ENCODE assay signal across 6 cellular contexts in the genomic region with DNA sequence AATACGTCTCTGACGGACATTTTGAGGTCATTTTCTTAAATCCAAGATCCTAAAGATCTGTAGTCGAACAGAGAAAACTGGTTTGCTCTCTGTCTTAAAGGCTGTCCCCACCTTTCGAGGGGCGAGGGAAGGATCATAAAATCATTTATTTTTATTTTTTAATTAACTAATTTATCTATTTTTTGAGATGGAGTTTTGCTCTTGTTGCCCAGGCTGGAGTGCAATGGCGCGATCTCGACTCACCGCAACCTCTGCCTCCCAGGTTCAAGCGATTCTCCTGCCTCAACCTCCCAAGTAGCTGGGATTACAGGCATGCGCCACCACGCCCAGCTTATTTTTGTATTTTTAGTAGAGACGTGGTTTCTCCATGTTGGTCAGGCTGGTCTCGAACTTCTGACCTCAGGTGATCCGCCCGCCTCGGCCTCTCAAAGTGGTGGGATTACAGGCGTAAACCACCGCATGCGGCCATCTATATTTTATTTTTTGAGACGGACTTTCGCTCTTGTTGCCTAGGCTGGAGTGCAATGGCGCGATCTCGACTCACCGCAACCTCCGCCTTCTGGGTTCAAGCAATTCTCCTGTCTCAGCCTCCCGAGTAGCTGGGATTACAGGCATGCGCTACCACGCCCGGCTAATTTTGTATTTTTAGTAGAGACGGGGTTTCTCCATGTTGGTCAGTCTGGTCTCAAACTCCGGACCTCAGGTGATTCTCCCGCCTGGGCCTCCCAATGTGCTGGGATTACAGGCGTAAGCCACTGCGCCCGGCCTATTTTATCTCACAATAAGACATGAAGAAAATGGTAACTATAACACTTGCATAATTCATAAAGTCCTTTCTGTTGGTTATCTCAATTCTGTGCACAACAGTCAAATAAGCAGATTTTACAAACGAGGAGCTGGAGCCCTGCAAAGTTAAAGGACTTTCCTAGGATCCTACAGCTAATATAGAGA. TPM values are rescaled to one million over a fixed set of nuclear protein-coding genes. Genes with fewer than 3 reads are reported as not detected.
A peak's percentile ranks its signal among the peaks of the same experiment; 100 is the strongest.
DNase-seq lines count a peak whose midpoint lies in the region; ATAC-seq and TF ChIP-seq lines count a peak whose summit lies in the region.
"Not testable (repeated sequence)": the region's sequence is repeated elsewhere in the genome, so short reads cannot be mapped to it uniquely, and the experiment has no call there.

No MANE protein-coding gene starts in this region.

- CTCF ChIA-PET in RWPE1 (lab: Yijun Ruan, JAX), result interaction anchor here (0.6 to 1.1 kb wide), 2 partner anchors 18 to 39 kb away, joined by 4 read pairs; no protein-coding TSS in a partner anchor
- CTCF ChIA-PET in naive thymus-derived CD4-positive, alpha-beta T cell (lab: Charles Lee), result interaction anchor here (1.0 to 10.2 kb wide), 6 partner anchors 13 to 100 kb away, joined by 3 to 304 read pairs (median 4); a partner anchor contains a TSS

- POLR2A ChIA-PET in RWPE1 (lab: Yijun Ruan, JAX; ENCODE audit: low non-redundant PET), result interaction anchor here (0.8 to 1.3 kb wide), 2 partner anchors 28 to 100 kb away, joined by 3 to 12 read pairs; a partner anchor contains a TSS
- POLR2A ChIA-PET in naive thymus-derived CD4-positive, alpha-beta T cell (lab: Charles Lee), result interaction anchor here (0.6 to 17.4 kb wide), 21 partner anchors 10 to 753 kb away, joined by 3 to 499 read pairs (median 5); a partner anchor contains a TSS

- H3K4me1 Mint-ChIP-seq in naive thymus-derived CD4-positive, alpha-beta T cell, result peaks cover 33 to 63% (median 52%) of the 10 kb centered on the region in 7 donors

- H3K4me1 ChIP-seq in DND-41 (ENCODE audit: insufficient read depth, low read length), result peaks cover 43% of the 10 kb centered on the region
- H3K4me1 ChIP-seq in naive thymus-derived CD4-positive, alpha-beta T cell (ENCODE audit: control insufficient read depth in 2 of 2, insufficient read depth in 2 of 2, low read length in 2 of 2), result peaks cover 26 to 30% of the 10 kb centered on the region in 2 donors

- H3K27me3 Mint-ChIP-seq in naive thymus-derived CD4-positive, alpha-beta T cell, result not testable (repeated sequence)

- peak overlapping the region; percentile 55 to 99; a peak in 3 of 4 replicates for H3K4me3 ChIP-seq in DND-41 (ENCODE audit: low read depth in 1 of 2, low read length in 2 of 2)
- H3K4me3 ChIP-seq in astrocyte of the cerebellum (ENCODE audit: low read depth, low read length), result peak overlapping the region; percentile 35
- H3K4me3 ChIP-seq in foreskin fibroblast (ENCODE audit: low read depth in 1 of 2, low read length in 2 of 2), result peak overlapping the region; percentile 40 to 72
- peak overlapping the region; percentile 70 for H3K4me3 ChIP-seq in naive thymus-derived CD4-positive, alpha-beta T cell (ENCODE audit: low read length)

- H3K9me3 ChIP-seq in DND-41 (ENCODE audit: insufficient read depth, low read length, severe bottlenecking); naive thymus-derived CD4-positive, alpha-beta T cell (ENCODE audit: control insufficient read depth in 2 of 3, low read length in 3 of 3): not testable (repeated sequence)

- peaks cover 47% of the 10 kb centered on the region for H3K36me3 ChIP-seq in DND-41 (ENCODE audit: insufficient read depth, low read length)
- peaks cover 4 to 24% (median 12%) of the 10 kb centered on the region in 3 experiments for H3K36me3 ChIP-seq in naive thymus-derived CD4-positive, alpha-beta T cell (ENCODE audit: control insufficient read depth in 2 of 3, insufficient read depth in 3 of 3, low read length in 3 of 3)

- H3K9ac ChIP-seq in DND-41 (ENCODE audit: low read depth, low read length), result peak overlapping the region; percentile 98

- peaks cover 10 to 56% (median 18%) of the 10 kb centered on the region in 5 donors for H3K36me3 Mint-ChIP-seq in naive thymus-derived CD4-positive, alpha-beta T cell

- in situ Hi-C loops in astrocyte of the cerebellum (cut with HindIII; ENCODE audit: low sequenced_read_pairs), result not testable (repeated sequence)

- not testable (repeated sequence) for ATAC-seq in DND-41 (ENCODE audit: insufficient read depth, low read depth); naive thymus-derived CD4-positive, alpha-beta T cell

- peak overlapping the region; percentile 97 to 100 (median 99) for H3K27ac Mint-ChIP-seq in naive thymus-derived CD4-positive, alpha-beta T cell

- peak overlapping the region; percentile 90 to 99 (median 96) for H3K4me3 Mint-ChIP-seq in naive thymus-derived CD4-positive, alpha-beta T cell

- intact Hi-C loops in naive thymus-derived CD4-positive, alpha-beta T cell (cut with micrococcal nuclease), result loop anchor here (1.0 to 5.0 kb wide), 14 partner anchors 28 to 996 kb away; a partner anchor contains a TSS

- H3K4me2 ChIP-seq in DND-41 (ENCODE audit: insufficient read depth, low read length), result peak overlapping the region; percentile 63

- H4K20me1 ChIP-seq in DND-41 (ENCODE audit: insufficient read depth, low read length), result peaks cover 17% of the 10 kb centered on the region

- H3K79me2 ChIP-seq in DND-41 (ENCODE audit: insufficient read depth, low read length), result peaks cover 66% of the 10 kb centered on the region

- not testable (repeated sequence) for TF ChIP-seq CTCF in DND-41 (IDR thresholded peaks at IDR 0.05; ENCODE audit: borderline replicate concordance, extremely low read depth, low read length, poor library complexity, severe bottlenecking); RWPE1 (conservative IDR thresholded peaks at IDR 0.05; ENCODE audit: low read depth); astrocyte of the cerebellum (IDR thresholded peaks at IDR 0.05; ENCODE audit: low read depth, low read length, missing control alignments); foreskin fibroblast (IDR thresholded peaks at IDR 0.05; ENCODE audit: low read depth, low read length)

- peak; percentile 31 for DNase-seq in DND-41
- DNase-seq in RWPE1 (ENCODE audit: low spot score); astrocyte of the cerebellum (ENCODE audit: low read depth); foreskin fibroblast; naive thymus-derived CD4-positive, alpha-beta T cell; substantia nigra (lab: John Stamatoyannopoulos, UW): not testable (repeated sequence)

- not testable (repeated sequence) for H3K27me3 ChIP-seq in DND-41 (ENCODE audit: insufficient read depth, low read length, poor library complexity); naive thymus-derived CD4-positive, alpha-beta T cell (ENCODE audit: control insufficient read depth in 2 of 2, insufficient read depth in 2 of 2, low read length in 2 of 2)

- H3K9me3 Mint-ChIP-seq in naive thymus-derived CD4-positive, alpha-beta T cell, result not testable (repeated sequence)

- H3K27ac ChIP-seq in DND-41 (ENCODE audit: low read length) (peak overlapping the region; percentile 97), RWPE1 (peak overlapping the region; percentile 98), substantia nigra (ENCODE audit: low read depth, low read length, poor library complexity, severe bottlenecking) (peak overlapping the region; percentile 85)
- peak overlapping the region; percentile 76 for H3K27ac ChIP-seq in naive thymus-derived CD4-positive, alpha-beta T cell (ENCODE audit: low read depth, low read length)

- H2AFZ ChIP-seq in DND-41 (ENCODE audit: low read depth, low read length), result peak overlapping the region; percentile 12; the same call in 1 of the 2 replicates

RNA-seq across cellular contexts. Expression of a gene that starts 1.0 kb away (rescaled TPM):
- total RNA-seq in naive thymus-derived CD4-positive, alpha-beta T cell, result 10 to 100 TPM; 40.3 to 78.9 (median 62.0) TPM
- 10 to 100 TPM in 1 of 2 donors, 1 to 10 TPM in 1; 4.5 to 11.0 TPM for polyA plus RNA-seq in naive thymus-derived CD4-positive, alpha-beta T cell

RNA-seq across cellular contexts. Expression of a gene that starts 2.0 kb away (rescaled TPM):
- total RNA-seq in naive thymus-derived CD4-positive, alpha-beta T cell, result 100 to 1,000 TPM in 4 of 5 experiments, 10 to 100 TPM in 1; 86.7 to 930 (median 242) TPM
- 100 to 1,000 TPM; 107 to 151 TPM for polyA plus RNA-seq in naive thymus-derived CD4-positive, alpha-beta T cell

RNA-seq across cellular contexts. Expression of a gene that starts 24.4 kb away (rescaled TPM):
- 100 to 1,000 TPM in 1 of 5 experiments, 10 to 100 TPM in 4; 59.4 to 204 (median 81.3) TPM for total RNA-seq in naive thymus-derived CD4-positive, alpha-beta T cell
- polyA plus RNA-seq in naive thymus-derived CD4-positive, alpha-beta T cell, result 100 to 1,000 TPM; 107 to 132 TPM

RNA-seq across cellular contexts. Expression of a gene that starts 26.2 kb away (rescaled TPM):
- total RNA-seq in naive thymus-derived CD4-positive, alpha-beta T cell, result 10 to 100 TPM; 10.8 to 69.9 (median 26.7) TPM
- 1 to 10 TPM; 2.2 to 2.8 TPM for polyA plus RNA-seq in naive thymus-derived CD4-positive, alpha-beta T cell

RNA-seq across cellular contexts. Expression of a gene that starts 27.3 kb away (rescaled TPM):
- 10 to 100 TPM in 1 of 5 experiments, 1 to 10 TPM in 4; 2.3 to 29.4 (median 3.1) TPM for total RNA-seq in naive thymus-derived CD4-positive, alpha-beta T cell
- 1 to 10 TPM; 7.2 to 7.6 TPM for polyA plus RNA-seq in naive thymus-derived CD4-positive, alpha-beta T cell
